ENCODE assay signal across 16 cellular contexts in the genomic region with DNA sequence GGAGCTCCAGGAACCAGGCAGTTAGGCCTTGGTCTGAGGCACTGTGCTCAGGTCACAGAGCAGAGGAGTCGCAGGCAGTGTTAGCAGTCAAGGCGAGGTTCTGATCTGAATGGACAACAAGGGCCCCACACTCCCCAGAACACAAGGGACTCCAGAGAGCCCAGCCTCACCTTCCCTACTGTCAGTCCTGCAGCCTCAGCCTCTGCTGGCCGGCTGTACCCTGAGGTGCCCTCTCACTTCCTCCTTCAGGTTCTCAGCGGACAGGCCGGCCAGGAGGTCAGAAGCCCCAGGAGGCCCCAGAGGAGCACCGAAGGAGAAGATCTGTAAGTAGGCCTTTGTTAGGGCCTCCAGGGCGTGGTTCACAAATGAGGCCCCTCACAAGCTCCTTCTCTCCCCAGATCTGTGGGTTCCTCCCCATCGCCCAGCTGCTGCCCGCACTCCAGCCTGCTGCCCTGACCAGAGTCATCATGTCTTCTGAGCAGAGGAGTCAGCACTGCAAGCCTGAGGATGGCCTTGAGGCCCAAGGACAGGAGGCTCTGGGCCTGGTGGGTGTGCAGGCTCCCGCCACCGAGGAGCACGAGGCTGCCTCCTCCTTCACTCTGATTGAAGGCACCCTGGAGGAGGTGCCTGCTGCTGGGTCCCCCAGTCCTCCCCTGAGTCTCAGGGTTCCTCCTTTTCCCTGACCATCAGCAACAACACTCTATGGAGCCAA. TPM values are rescaled to one million over a fixed set of nuclear protein-coding genes. Genes with fewer than 3 reads are reported as not detected.
DNase-seq lines count a peak whose midpoint lies in the region; ATAC-seq and TF ChIP-seq lines count a peak whose summit lies in the region.
"Had no signal": no experiment of that assay in that cellular context is flagged by ENCODE, and none has a peak within 500 bp of the region (broad histone marks: within the 10 kb centered on the region; RNA-seq: fewer than 3 reads in every experiment).

No MANE protein-coding gene starts in this region.

- H3K4me1 Mint-ChIP-seq in stimulated activated naive B cell treated with anti-CD40 and anti-IgM and Interleukin-4, amounts not matched to agents 10 μg/mL and 1 μg/mL and 100 μg/mL, for 72 hours: peaks cover 0 to 4% of the 10 kb centered on the region in 2 donors
- no peaks in the 10 kb centered on the region for H3K4me1 Mint-ChIP-seq in activated T-helper 17 cell treated with anti-CD3 and anti-CD28 coated beads, Interleukin-2, amount 50 U/mL, for 72 hours
- H3K4me1 Mint-ChIP-seq: CD4-positive, alpha-beta memory T cell had no signal

- intact Hi-C loops in colonic mucosa (cut with DNase I): no loop called here

- no peak overlapping the region for H3K9ac ChIP-seq in colonic mucosa (ENCODE audit: low read depth in 2 of 2, low read length in 2 of 2)

- no peaks in the 10 kb centered on the region for H3K36me3 Mint-ChIP-seq in stimulated activated naive B cell treated with anti-CD40 and anti-IgM and Interleukin-4, amounts not matched to agents 10 μg/mL and 1 μg/mL and 100 μg/mL, for 72 hours
- H3K36me3 Mint-ChIP-seq in activated T-helper 17 cell treated with anti-CD3 and anti-CD28 coated beads, Interleukin-2, amount 50 U/mL, for 72 hours (ENCODE audit: low read depth): no peaks in the 10 kb centered on the region
- H3K36me3 Mint-ChIP-seq: CD4-positive, alpha-beta memory T cell had no signal

- H3K4me1 ChIP-seq in colonic mucosa: no peaks in the 10 kb centered on the region
- H3K4me1 ChIP-seq: A549, BE2C, HAP-1 had no signal

- H3K27ac Mint-ChIP-seq in stimulated activated naive B cell treated with anti-CD40 and anti-IgM and Interleukin-4, amounts not matched to agents 10 μg/mL and 1 μg/mL and 100 μg/mL, for 72 hours: peak overlapping the region; percentile 21
- no peak overlapping the region for H3K27ac Mint-ChIP-seq in activated T-helper 17 cell treated with anti-CD3 and anti-CD28 coated beads, Interleukin-2, amount 50 U/mL, for 72 hours
- H3K27ac Mint-ChIP-seq: CD4-positive, alpha-beta memory T cell had no signal

- peak; percentile 39 for ATAC-seq in GM18861 (IDR thresholded peaks at IDR 0.05; ENCODE audit: unreplicated experiment)
- peak; percentile 72 for ATAC-seq in GM21786 (IDR thresholded peaks at IDR 0.05; ENCODE audit: unreplicated experiment)
- ATAC-seq in stimulated activated naive B cell treated with anti-CD40 and anti-IgM and Interleukin-4, amounts not matched to agents 10 μg/mL and 1 μg/mL and 100 μg/mL, for 72 hours (replicated peaks): no peak
- no peak for ATAC-seq in activated T-helper 17 cell treated with anti-CD3 and anti-CD28 coated beads, Interleukin-2, amount 50 U/mL, for 72 hours (replicated peaks)
- ATAC-seq: A549, K562 had no signal

- DNase-seq in RPMI8226: peak; percentile 13
- no peak for DNase-seq in stimulated activated naive B cell treated with anti-CD40 and anti-IgM and Interleukin-4, amounts not matched to agents 10 μg/mL and 1 μg/mL and 100 μg/mL, for 72 hours
- no peak for DNase-seq in NK-92 treated with Interleukin-12 subunit alpha and Interleukin-12 subunit beta, amount 100 ng/mL, for 24 hours (lab: John Stamatoyannopoulos, UW)
- no peak for DNase-seq in colonic mucosa
- DNase-seq: BE2C; CD4-positive, alpha-beta memory T cell; DMS79 had no signal

- H3K4me3 ChIP-seq in colonic mucosa: no peak overlapping the region
- H3K4me3 ChIP-seq: A549, HAP-1, K562 had no signal

- H3K27me3 ChIP-seq in colonic mucosa: no peaks in the 10 kb centered on the region
- H3K27me3 ChIP-seq: BE2C had no signal

- TF ChIP-seq CTCF in colonic mucosa (IDR thresholded peaks at IDR 0.05): no peak

- H3K9me3 Mint-ChIP-seq in stimulated activated naive B cell treated with anti-CD40 and anti-IgM and Interleukin-4, amounts not matched to agents 10 μg/mL and 1 μg/mL and 100 μg/mL, for 72 hours: no peaks in the 10 kb centered on the region
- H3K9me3 Mint-ChIP-seq in activated T-helper 17 cell treated with anti-CD3 and anti-CD28 coated beads, Interleukin-2, amount 50 U/mL, for 72 hours: no peaks in the 10 kb centered on the region
- H3K9me3 Mint-ChIP-seq: CD4-positive, alpha-beta memory T cell had no signal

- no peaks in the 10 kb centered on the region for H3K9me3 ChIP-seq in colonic mucosa
- H3K9me3 ChIP-seq: A549, BE2C, HAP-1 had no signal

- peaks cover 0 to 11% of the 10 kb centered on the region in 2 donors for H3K27me3 Mint-ChIP-seq in stimulated activated naive B cell treated with anti-CD40 and anti-IgM and Interleukin-4, amounts not matched to agents 10 μg/mL and 1 μg/mL and 100 μg/mL, for 72 hours
- H3K27me3 Mint-ChIP-seq in activated T-helper 17 cell treated with anti-CD3 and anti-CD28 coated beads, Interleukin-2, amount 50 U/mL, for 72 hours: no peaks in the 10 kb centered on the region
- H3K27me3 Mint-ChIP-seq: CD4-positive, alpha-beta memory T cell had no signal

- no peak overlapping the region for H3K4me3 Mint-ChIP-seq in stimulated activated naive B cell treated with anti-CD40 and anti-IgM and Interleukin-4, amounts not matched to agents 10 μg/mL and 1 μg/mL and 100 μg/mL, for 72 hours
- H3K4me3 Mint-ChIP-seq in activated T-helper 17 cell treated with anti-CD3 and anti-CD28 coated beads, Interleukin-2, amount 50 U/mL, for 72 hours: no peak overlapping the region
- H3K4me3 Mint-ChIP-seq: CD4-positive, alpha-beta memory T cell had no signal

- no peaks in the 10 kb centered on the region for H3K36me3 ChIP-seq in colonic mucosa
- H3K36me3 ChIP-seq: BE2C, HAP-1 had no signal

- H3K27ac ChIP-seq in colonic mucosa: no peak overlapping the region
- H3K27ac ChIP-seq: A549, C4-2B had no signal

RNA-seq across cellular contexts. Expression of gene MAGEA9, which starts 26.2 kb away (rescaled TPM):
- total RNA-seq in colonic mucosa: not detected
- not detected for total RNA-seq in activated T-helper 17 cell treated with anti-CD3 and anti-CD28 coated beads, Interleukin-2, amount 50 U/mL, for 72 hours
- total RNA-seq: CD4-positive, alpha-beta memory T cell; G401; H1 had no signal

RNA-seq across cellular contexts. Expression of gene HSFX1, which starts 34.0 kb away (rescaled TPM):
- total RNA-seq in colonic mucosa: 1 to 10 TPM in 1 of 2 donors, under 1 TPM in 1; 0.74 to 2.0 TPM
- under 1 TPM; 0.50 to 0.56 TPM for total RNA-seq in activated T-helper 17 cell treated with anti-CD3 and anti-CD28 coated beads, Interleukin-2, amount 50 U/mL, for 72 hours
- total RNA-seq: K562 had no signal

Comparison
In these comparisons a context has a peak if more than half of its experiments do, and no peak if none do; other contexts are left out.
1. ATAC-seq: peak in GM18861 (single experiment) and GM21786 (single experiment); none in stimulated activated naive B cell treated with anti-CD40 and anti-IgM and Interleukin-4, amounts not matched to agents 10 μg/mL and 1 μg/mL and 100 μg/mL, for 72 hours (0 of 2) and activated T-helper 17 cell treated with anti-CD3 and anti-CD28 coated beads, Interleukin-2, amount 50 U/mL, for 72 hours (single experiment).